In genomic region chr18:63138469-63139340, GRCh38 we compare ENCODE assay signal across 8 cellular contexts.
DNase-seq lines count a peak whose midpoint lies in the region; ATAC-seq lines count a peak whose summit lies in the region.

No MANE protein-coding gene starts in this region.

- H3K36me3 Mint-ChIP-seq in CD8-positive, alpha-beta memory T cell, result peaks cover 6 to 25% (median 14%) of the 10 kb centered on the region in 3 donors
- peaks cover 26% of the 10 kb centered on the region for H3K36me3 Mint-ChIP-seq in activated CD4-positive, alpha-beta memory T cell treated with anti-CD3 and anti-CD28 coated beads for 36 hours
- H3K36me3 Mint-ChIP-seq in naive B cell, result peaks cover 0 to 12% of the 10 kb centered on the region in 2 donors

- DNase-seq in CD8-positive, alpha-beta memory T cell, result no peak
- peak; percentile 55 for DNase-seq in activated CD4-positive, alpha-beta memory T cell treated with anti-CD3 and anti-CD28 coated beads for 36 hours
- DNase-seq in naive B cell, result peak; percentile 54
- DNase-seq in NCI-H446 (lab: John Stamatoyannopoulos, UW), result no peak
- DNase-seq in anterior cingulate cortex (lab: John Stamatoyannopoulos, UW), result no peak
- no peak for DNase-seq in NCI-H2081 (lab: John Stamatoyannopoulos, UW)

- intact Hi-C loops in activated CD4-positive, alpha-beta memory T cell treated with anti-CD3 and anti-CD28 coated beads for 36 hours (cut with micrococcal nuclease), result loop anchor here (1.0 kb wide), 3 partner anchors 17 to 180 kb away; no protein-coding TSS in a partner anchor

- peaks cover 30% of the 10 kb centered on the region for H3K4me1 ChIP-seq in CD8-positive, alpha-beta memory T cell (ENCODE audit: insufficient read depth, low read length)

- CTCF ChIA-PET in CD8-positive, alpha-beta memory T cell (lab: Charles Lee), result interaction anchor here (1.0 to 9.2 kb wide), 7 partner anchors 8 to 187 kb away, joined by 3 to 50 read pairs (median 5); partner anchors contain the start of gene BCL2
- CTCF ChIA-PET in activated CD4-positive, alpha-beta memory T cell treated with anti-CD3 and anti-CD28 coated beads for 36 hours (lab: Charles Lee), result interaction anchor here (0.5 to 3.5 kb wide), 9 partner anchors 8 to 277 kb away, joined by 3 to 21 read pairs (median 5); partner anchors contain the start of gene BCL2

- peak overlapping the region; percentile 53 to 94 (median 87) for H3K4me3 Mint-ChIP-seq in CD8-positive, alpha-beta memory T cell
- peak overlapping the region; percentile 76 for H3K4me3 Mint-ChIP-seq in activated CD4-positive, alpha-beta memory T cell treated with anti-CD3 and anti-CD28 coated beads for 36 hours
- peak overlapping the region; percentile 78 to 97 (median 94) for H3K4me3 Mint-ChIP-seq in naive B cell

- no peaks in the 10 kb centered on the region for H3K36me3 ChIP-seq in CD8-positive, alpha-beta memory T cell (ENCODE audit: insufficient read depth, low read length)

- POLR2A ChIA-PET in CD8-positive, alpha-beta memory T cell (lab: Charles Lee), result interaction anchor here (0.6 to 1.6 kb wide), 6 partner anchors 15 to 205 kb away, joined by 3 to 7 read pairs (median 4); no protein-coding TSS in a partner anchor
- POLR2A ChIA-PET in activated CD4-positive, alpha-beta memory T cell treated with anti-CD3 and anti-CD28 coated beads for 36 hours (lab: Charles Lee), result interaction anchor here (0.7 to 4.0 kb wide), 4 partner anchors 14 to 179 kb away, joined by 3 to 13 read pairs (median 3); no protein-coding TSS in a partner anchor

- peaks cover 0 to 2% of the 10 kb centered on the region in 2 donors for H3K27me3 Mint-ChIP-seq in CD8-positive, alpha-beta memory T cell
- H3K27me3 Mint-ChIP-seq in activated CD4-positive, alpha-beta memory T cell treated with anti-CD3 and anti-CD28 coated beads for 36 hours, result no peaks in the 10 kb centered on the region
- no peaks in the 10 kb centered on the region for H3K27me3 Mint-ChIP-seq in naive B cell

- no peaks in the 10 kb centered on the region for H3K9me3 Mint-ChIP-seq in CD8-positive, alpha-beta memory T cell
- peaks cover 5% of the 10 kb centered on the region for H3K9me3 Mint-ChIP-seq in activated CD4-positive, alpha-beta memory T cell treated with anti-CD3 and anti-CD28 coated beads for 36 hours
- H3K9me3 Mint-ChIP-seq in naive B cell, result no peaks in the 10 kb centered on the region

- no peaks in the 10 kb centered on the region for H3K9me3 ChIP-seq in CD8-positive, alpha-beta memory T cell (ENCODE audit: low read length)

- peak; percentile 49 for ATAC-seq in GM19043 (IDR thresholded peaks at IDR 0.05; ENCODE audit: low read depth, unreplicated experiment)
- peak; percentile 38 for ATAC-seq in HG03108 (IDR thresholded peaks at IDR 0.05; ENCODE audit: unreplicated experiment)
- ATAC-seq in naive B cell (ENCODE audit: low read depth in 2 of 2), result peak; percentile 64 to 68

- H3K27ac Mint-ChIP-seq in CD8-positive, alpha-beta memory T cell, result peak overlapping the region; percentile 86 to 97 (median 94)
- peak overlapping the region; percentile 89 for H3K27ac Mint-ChIP-seq in activated CD4-positive, alpha-beta memory T cell treated with anti-CD3 and anti-CD28 coated beads for 36 hours
- H3K27ac Mint-ChIP-seq in naive B cell, result peak overlapping the region; percentile 90 to 98 (median 96)

- H3K4me3 ChIP-seq in CD8-positive, alpha-beta memory T cell (ENCODE audit: low read length), result peak overlapping the region; percentile 42

- no peak overlapping the region for H3K27ac ChIP-seq in CD8-positive, alpha-beta memory T cell (ENCODE audit: low read depth, low read length)

- H3K4me1 Mint-ChIP-seq in CD8-positive, alpha-beta memory T cell, result peaks cover 53 to 79% (median 76%) of the 10 kb centered on the region in 3 donors
- peaks cover 70% of the 10 kb centered on the region for H3K4me1 Mint-ChIP-seq in activated CD4-positive, alpha-beta memory T cell treated with anti-CD3 and anti-CD28 coated beads for 36 hours (ENCODE audit: low read depth)
- peaks cover 73 to 88% (median 88%) of the 10 kb centered on the region in 3 donors for H3K4me1 Mint-ChIP-seq in naive B cell

- H3K27me3 ChIP-seq in CD8-positive, alpha-beta memory T cell (ENCODE audit: insufficient read depth, low read length, poor library complexity, severe bottlenecking), result no peaks in the 10 kb centered on the region

Comparison
In these comparisons a context has a peak if more than half of its experiments do, and no peak if none do; other contexts are left out.
1. DNase-seq: peak in activated CD4-positive, alpha-beta memory T cell treated with anti-CD3 and anti-CD28 coated beads for 36 hours (single experiment) and naive B cell (single experiment); none in CD8-positive, alpha-beta memory T cell (0 of 5), NCI-H446 (0 of 2), anterior cingulate cortex (0 of 58) and NCI-H2081 (0 of 2).
2. Peak in every context shown above with its lines, with median percentiles within 50 percentile points of each other: H3K27ac Mint-ChIP-seq, H3K4me3 Mint-ChIP-seq and ATAC-seq.